ENCODE assay signal across 1 cellular context in genomic region chr10:5666324-5667220, GRCh38.
A peak's percentile ranks its signal among the peaks of the same experiment; 100 is the strongest.
TF ChIP-seq lines count a peak whose summit lies in the region.

ASB13 (minus strand) TSS chr10:5666595; CDS start chr10:5666551, 44 bp downstream.

TF ChIP-seq in HEK293, 187 proteins besides CTCF, POLR2A, EP300 and RAD21 (continued from another document):
- 0 out of 2 replicates have a peak, but pooled peaks have one; percentile 7 for TF ChIP-seq SP3 (tag by site-specific recombination; IDR thresholded peaks at IDR 0.05)
- TF ChIP-seq ZBTB17 (tag by site-specific recombination; IDR thresholded peaks at IDR 0.05): no peak
- TF ChIP-seq ZNF121 (tag by site-specific recombination; IDR thresholded peaks at IDR 0.05): peak; percentile 99
- no peak for TF ChIP-seq ZNF776 (tag by site-specific recombination; IDR thresholded peaks at IDR 0.05; ENCODE audit: borderline replicate concordance)
- 0 out of 2 replicates have a peak, but pooled peaks have one; percentile 2 for TF ChIP-seq GLIS2 (tag by site-specific recombination; IDR thresholded peaks at IDR 0.05)
- TF ChIP-seq HIC1 (tag by site-specific recombination; IDR thresholded peaks at IDR 0.05): 0 out of 2 replicates have a peak, but pooled peaks have one; percentile 15
- TF ChIP-seq ZBTB44 (tag by site-specific recombination; IDR thresholded peaks at IDR 0.05): peak; percentile 41
- peak; percentile 52; the same call in 1 of the 2 replicates for TF ChIP-seq TRIM28 (IDR thresholded peaks at IDR 0.05; ENCODE audit: borderline replicate concordance, low read length)
- TF ChIP-seq GLI4 (tag by site-specific recombination; IDR thresholded peaks at IDR 0.05): no peak
- no peak for TF ChIP-seq ZNF138 (tag by site-specific recombination; IDR thresholded peaks at IDR 0.05; ENCODE audit: borderline replicate concordance)
- peak; percentile 55; the same call in 1 of the 2 replicates for TF ChIP-seq ZNF76 (tag by site-specific recombination; IDR thresholded peaks at IDR 0.05; ENCODE audit: borderline replicate concordance, low read depth)
- TF ChIP-seq BCL11B (tag by site-specific recombination; IDR thresholded peaks at IDR 0.05; ENCODE audit: low read depth): 0 out of 2 replicates have a peak, but pooled peaks have one; percentile 0
- no peak for TF ChIP-seq PRDM2 (tag by site-specific recombination; IDR thresholded peaks at IDR 0.05; ENCODE audit: borderline replicate concordance)
- 0 out of 2 replicates have a peak, but pooled peaks have one; percentile 30 for TF ChIP-seq HOXC10 (CRISPR knock-in tag; IDR thresholded peaks at IDR 0.05)
